ENCODE assay signal across 8 cellular contexts in genomic region chr16:48384305-48384981, GRCh38. TPM values are rescaled to one million over a fixed set of nuclear protein-coding genes. Genes with fewer than 3 reads are reported as not detected.
DNase-seq lines count a peak whose midpoint lies in the region; ATAC-seq and TF ChIP-seq lines count a peak whose summit lies in the region.

No MANE protein-coding gene starts in this region.

- H3K27ac Mint-ChIP-seq in activated naive CD4-positive, alpha-beta T cell treated with anti-CD3 and anti-CD28 coated beads, Interleukin-2, amount 50 U/mL, for 24 hours, result peak overlapping the region; percentile 93

- H3K4me3 ChIP-seq in gastroesophageal sphincter (peak overlapping the region; percentile 51 to 97), neuron (ENCODE audit: low read length) (peak overlapping the region; percentile 91)

- DNase-seq in C1 segment of cervical spinal cord (lab: John Stamatoyannopoulos, UW) (peak in 11 of 14 donors; percentile 51 to 80 (median 68)), NOMO-1 treated with DMSO at 0.1 percent for 48 hours (lab: John Stamatoyannopoulos, UW; ENCODE audit: unreplicated experiment) (peak; percentile 37)

- TF ChIP-seq EP300 in gastroesophageal sphincter (IDR thresholded peaks at IDR 0.05), result no peak

- H3K27me3 ChIP-seq in gastroesophageal sphincter (no peaks in the 10 kb centered on the region), neuron (ENCODE audit: insufficient read depth, low read length) (no peaks in the 10 kb centered on the region)

- peak overlapping the region; percentile 97 for H3K4me3 Mint-ChIP-seq in activated naive CD4-positive, alpha-beta T cell treated with anti-CD3 and anti-CD28 coated beads, Interleukin-2, amount 50 U/mL, for 24 hours

- H3K36me3 Mint-ChIP-seq in activated naive CD4-positive, alpha-beta T cell treated with anti-CD3 and anti-CD28 coated beads, Interleukin-2, amount 50 U/mL, for 24 hours, result no peaks in the 10 kb centered on the region

- peak overlapping the region; percentile 85 to 100 (median 98) for H3K27ac ChIP-seq in gastroesophageal sphincter

- TF ChIP-seq CTCF in gastroesophageal sphincter (IDR thresholded peaks at IDR 0.05), result no peak

- H3K27me3 Mint-ChIP-seq in activated naive CD4-positive, alpha-beta T cell treated with anti-CD3 and anti-CD28 coated beads, Interleukin-2, amount 50 U/mL, for 24 hours, result no peaks in the 10 kb centered on the region

- H3K4me1 ChIP-seq in gastroesophageal sphincter, result peaks cover 0 to 55% (median 5%) of the 10 kb centered on the region in 3 donors
- peaks cover 6% of the 10 kb centered on the region for H3K4me1 ChIP-seq in neuron (ENCODE audit: insufficient read depth, low read length)

- H3K9me3 Mint-ChIP-seq in activated naive CD4-positive, alpha-beta T cell treated with anti-CD3 and anti-CD28 coated beads, Interleukin-2, amount 50 U/mL, for 24 hours, result no peaks in the 10 kb centered on the region

- peak in 1 of 2 donors; percentile 3 for TF ChIP-seq POLR2A in gastroesophageal sphincter (IDR thresholded peaks at IDR 0.05)

- H3K36me3 ChIP-seq in gastroesophageal sphincter (no peaks in the 10 kb centered on the region), neuron (ENCODE audit: insufficient read depth, low read length) (no peaks in the 10 kb centered on the region)

- peaks cover 31% of the 10 kb centered on the region for H3K4me1 Mint-ChIP-seq in activated naive CD4-positive, alpha-beta T cell treated with anti-CD3 and anti-CD28 coated beads, Interleukin-2, amount 50 U/mL, for 24 hours

- WGBS in gastroesophageal sphincter (ENCODE audit: low coverage in 1 of 2), 2 donors, result 0 to 1% methylated on average over 6 to 7 of the region's 72 CpGs

- H3K9me3 ChIP-seq in gastroesophageal sphincter (no peaks in the 10 kb centered on the region), neuron (ENCODE audit: low read length) (peaks cover 3% of the 10 kb centered on the region)

- H2AFZ ChIP-seq in neuron (ENCODE audit: low read depth, low read length), result no peak overlapping the region

- peak; percentile 30 for ATAC-seq in GM18520 (IDR thresholded peaks at IDR 0.05; ENCODE audit: unreplicated experiment)
- ATAC-seq in HG02981 (IDR thresholded peaks at IDR 0.05; ENCODE audit: unreplicated experiment), result peak; percentile 40
- peak; percentile 73 for ATAC-seq in gastroesophageal sphincter
- no peak for ATAC-seq in GM18870 (IDR thresholded peaks at IDR 0.05; ENCODE audit: unreplicated experiment)

RNA-seq across cellular contexts. Expression of gene SIAH1, which starts 0.8 kb away (rescaled TPM):
- 10 to 100 TPM; 27.2 to 31.8 (median 30.9) TPM for total RNA-seq in gastroesophageal sphincter
